In the genomic region with DNA sequence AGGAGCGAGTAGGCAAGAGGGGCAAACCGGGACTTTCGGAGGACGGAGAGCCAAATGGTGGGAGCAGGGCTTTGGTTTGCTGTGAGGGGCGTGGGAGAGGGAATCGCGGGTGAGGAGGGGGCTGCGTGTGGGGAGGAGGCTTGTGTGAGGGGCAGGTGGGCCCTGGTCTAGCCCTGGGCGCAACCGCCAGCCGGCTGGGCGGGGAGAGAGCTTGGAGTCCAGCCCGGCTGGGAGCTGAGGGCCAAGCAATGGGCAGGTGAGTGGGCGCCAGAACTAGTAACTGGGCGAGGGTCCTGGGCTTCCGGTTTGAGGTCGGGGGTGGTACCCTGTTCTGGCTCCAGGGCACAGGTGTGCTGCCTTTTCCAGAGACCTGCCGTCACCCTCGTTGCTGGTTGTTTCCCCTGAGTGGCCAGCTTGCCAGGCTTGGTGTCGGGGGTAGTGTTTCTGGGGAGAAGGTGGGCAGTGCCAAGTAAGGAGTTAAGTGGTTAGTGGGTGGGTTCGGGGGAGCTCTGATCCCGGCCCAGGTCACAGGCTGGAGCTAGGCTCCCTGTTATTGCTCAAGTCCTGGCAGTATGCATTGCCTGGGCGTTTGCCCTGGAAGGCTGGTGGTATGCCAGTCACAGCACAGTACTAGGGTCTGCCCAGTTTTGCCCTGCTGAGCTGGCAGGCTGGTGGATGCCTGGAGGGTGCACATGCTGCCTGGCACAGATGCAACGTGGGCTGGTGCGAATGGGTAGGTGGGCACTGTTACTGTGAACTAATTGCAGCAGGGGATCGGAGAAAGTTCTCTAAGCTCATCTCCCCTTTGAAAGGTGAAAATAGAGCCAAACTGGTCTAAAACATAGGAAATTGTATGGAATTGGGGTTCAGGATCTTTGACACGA, we compare ENCODE assay signal across 8 cellular contexts. TPM values are rescaled to one million over a fixed set of nuclear protein-coding genes. Genes with fewer than 3 reads are reported as not detected.
DNase-seq lines count a peak whose midpoint lies in the region; ATAC-seq and TF ChIP-seq lines count a peak whose summit lies in the region.

No MANE protein-coding gene starts in this region.

- 5% methylated on average over 27 of the region's 27 CpGs for WGBS in urinary bladder

- CTCF ChIA-PET in BJ (lab: Yijun Ruan, JAX) = interaction anchor here (0.9 to 23.1 kb wide), 8 partner anchors 10 to 223 kb away, joined by 3 to 333 read pairs (median 5); no protein-coding TSS in a partner anchor
- CTCF ChIA-PET in activated CD8-positive, alpha-beta T cell treated with anti-CD3 and anti-CD28 coated beads for 36 hours (lab: Charles Lee) = interaction anchor here (0.6 to 11.1 kb wide), 12 partner anchors 10 to 389 kb away, joined by 3 to 93 read pairs (median 4); a partner anchor contains a TSS

- peak overlapping the region; percentile 91 for H3K27ac ChIP-seq in urinary bladder (ENCODE audit: low read depth)

- no peaks in the 10 kb centered on the region for H3K9me3 Mint-ChIP-seq in activated CD8-positive, alpha-beta T cell treated with anti-CD3 and anti-CD28 coated beads for 36 hours
- no peaks in the 10 kb centered on the region for H3K9me3 Mint-ChIP-seq in natural killer cell

- POLR2A ChIA-PET in BJ (lab: Charles Lee) = interaction anchor here (0.6 kb wide), 1 partner anchor 217 kb away, joined by 3 read pairs; no protein-coding TSS in a partner anchor
- POLR2A ChIA-PET in activated CD8-positive, alpha-beta T cell treated with anti-CD3 and anti-CD28 coated beads for 36 hours (lab: Charles Lee) = interaction anchor here (1.0 to 2.4 kb wide), 5 partner anchors 10 to 120 kb away, joined by 3 to 10 read pairs (median 5); no protein-coding TSS in a partner anchor

- H3K27ac Mint-ChIP-seq in activated CD8-positive, alpha-beta T cell treated with anti-CD3 and anti-CD28 coated beads for 36 hours = peak overlapping the region; percentile 99
- peak overlapping the region; percentile 88 to 98 for H3K27ac Mint-ChIP-seq in natural killer cell

- H3K4me3 ChIP-seq in BJ (ENCODE audit: low read depth, low read length) (peak overlapping the region; percentile 90), urinary bladder (ENCODE audit: low read depth, low read length) (peak overlapping the region; percentile 74)

- DNase-seq in BJ (ENCODE audit: low read depth) = no peak
- peak; percentile 47 for DNase-seq in HPDE6-E6E7 (ENCODE audit: extremely low spot score)
- peak; percentile 39 for DNase-seq in activated CD8-positive, alpha-beta T cell treated with anti-CD3 and anti-CD28 coated beads for 36 hours
- DNase-seq in fibroblast of gingiva (ENCODE audit: low read depth) = peak; percentile 55
- no peak for DNase-seq in natural killer cell

- H3K27me3 Mint-ChIP-seq in activated CD8-positive, alpha-beta T cell treated with anti-CD3 and anti-CD28 coated beads for 36 hours = no peaks in the 10 kb centered on the region
- no peaks in the 10 kb centered on the region for H3K27me3 Mint-ChIP-seq in natural killer cell (ENCODE audit: low read depth in 2 of 2)

- H3K36me3 ChIP-seq in BJ (ENCODE audit: control insufficient read depth, insufficient read depth, low read length) = no peaks in the 10 kb centered on the region
- no peaks in the 10 kb centered on the region for H3K36me3 ChIP-seq in urinary bladder (ENCODE audit: insufficient read depth)

- TF ChIP-seq CTCF in BJ (IDR thresholded peaks at IDR 0.05; ENCODE audit: insufficient read depth, low read depth, low read length) = no peak
- no peak for TF ChIP-seq CTCF in activated CD8-positive, alpha-beta T cell treated with anti-CD3 and anti-CD28 coated beads for 36 hours (IDR thresholded peaks at IDR 0.05)
- TF ChIP-seq CTCF in natural killer cell (IDR thresholded peaks at IDR 0.05) = no peak

- no peaks in the 10 kb centered on the region for H3K27me3 ChIP-seq in BJ (ENCODE audit: control insufficient read depth, insufficient read depth, low read length)

- ATAC-seq in activated CD8-positive, alpha-beta T cell treated with anti-CD3 and anti-CD28 coated beads for 36 hours = no peak
- no peak for ATAC-seq in natural killer cell
- no peak for ATAC-seq in HG03432 (IDR thresholded peaks at IDR 0.05; ENCODE audit: unreplicated experiment)
- ATAC-seq in HG03045 (IDR thresholded peaks at IDR 0.05; ENCODE audit: unreplicated experiment) = no peak

- peaks cover 2% of the 10 kb centered on the region for H3K36me3 Mint-ChIP-seq in activated CD8-positive, alpha-beta T cell treated with anti-CD3 and anti-CD28 coated beads for 36 hours (ENCODE audit: low read depth)
- no peaks in the 10 kb centered on the region for H3K36me3 Mint-ChIP-seq in natural killer cell

- no peaks in the 10 kb centered on the region for H3K4me1 ChIP-seq in urinary bladder (ENCODE audit: insufficient read depth)

- H3K4me1 Mint-ChIP-seq in activated CD8-positive, alpha-beta T cell treated with anti-CD3 and anti-CD28 coated beads for 36 hours (ENCODE audit: low read depth) = peaks cover 35% of the 10 kb centered on the region
- peaks cover 40 to 46% of the 10 kb centered on the region in 2 donors for H3K4me1 Mint-ChIP-seq in natural killer cell

- peak overlapping the region; percentile 93 for H3K4me3 Mint-ChIP-seq in activated CD8-positive, alpha-beta T cell treated with anti-CD3 and anti-CD28 coated beads for 36 hours
- peak overlapping the region; percentile 96 for H3K4me3 Mint-ChIP-seq in natural killer cell

- intact Hi-C loops in activated CD8-positive, alpha-beta T cell treated with anti-CD3 and anti-CD28 coated beads for 36 hours (cut with micrococcal nuclease) = no loop called here
- intact Hi-C loops in natural killer cell (cut with micrococcal nuclease) = loop anchor here (1.0 to 5.0 kb wide), 5 partner anchors 26 to 519 kb away; a partner anchor contains a TSS

RNA-seq across cellular contexts. Expression of a gene that starts 0.7 kb away (rescaled TPM):
- polyA plus RNA-seq in BJ (2011; rRNA removed) (14.2 and 15.5 TPM in 2 replicates), urinary bladder (28.8 TPM)
- 13.6 and 15.9 TPM in 2 replicates for polyA minus RNA-seq in BJ (2011; rRNA and poly(A)+ RNA removed)
- 1 to 10 TPM; 8.8 to 9.6 TPM for total RNA-seq in activated CD8-positive, alpha-beta T cell treated with anti-CD3 and anti-CD28 coated beads for 36 hours
- total RNA-seq in natural killer cell (10 to 100 TPM in 1 of 3 donors, 1 to 10 TPM in 2; 7.1 to 10.0 (median 9.9) TPM), urinary bladder (25.6 TPM)

RNA-seq across cellular contexts. Expression of a gene that starts 42.9 kb away (rescaled TPM):
- not detected in 2 replicates for polyA plus RNA-seq in BJ (2011; rRNA removed)
- polyA minus RNA-seq in BJ (2011; rRNA and poly(A)+ RNA removed) = not detected in 2 replicates
- not detected for total RNA-seq in activated CD8-positive, alpha-beta T cell treated with anti-CD3 and anti-CD28 coated beads for 36 hours
- total RNA-seq in natural killer cell = not detected
- 0.16 TPM for total RNA-seq in urinary bladder
- 0.01 TPM for polyA plus RNA-seq in urinary bladder

Comparison
In these comparisons a context has a peak if more than half of its experiments do, and no peak if none do; other contexts are left out.
1. DNase-seq: peak in HPDE6-E6E7 (single experiment), activated CD8-positive, alpha-beta T cell treated with anti-CD3 and anti-CD28 coated beads for 36 hours (single experiment) and fibroblast of gingiva (single experiment); none in BJ (single experiment) and natural killer cell (single experiment).